Comparison of ENCODE assay signal across 1 cellular context in the genomic region with DNA sequence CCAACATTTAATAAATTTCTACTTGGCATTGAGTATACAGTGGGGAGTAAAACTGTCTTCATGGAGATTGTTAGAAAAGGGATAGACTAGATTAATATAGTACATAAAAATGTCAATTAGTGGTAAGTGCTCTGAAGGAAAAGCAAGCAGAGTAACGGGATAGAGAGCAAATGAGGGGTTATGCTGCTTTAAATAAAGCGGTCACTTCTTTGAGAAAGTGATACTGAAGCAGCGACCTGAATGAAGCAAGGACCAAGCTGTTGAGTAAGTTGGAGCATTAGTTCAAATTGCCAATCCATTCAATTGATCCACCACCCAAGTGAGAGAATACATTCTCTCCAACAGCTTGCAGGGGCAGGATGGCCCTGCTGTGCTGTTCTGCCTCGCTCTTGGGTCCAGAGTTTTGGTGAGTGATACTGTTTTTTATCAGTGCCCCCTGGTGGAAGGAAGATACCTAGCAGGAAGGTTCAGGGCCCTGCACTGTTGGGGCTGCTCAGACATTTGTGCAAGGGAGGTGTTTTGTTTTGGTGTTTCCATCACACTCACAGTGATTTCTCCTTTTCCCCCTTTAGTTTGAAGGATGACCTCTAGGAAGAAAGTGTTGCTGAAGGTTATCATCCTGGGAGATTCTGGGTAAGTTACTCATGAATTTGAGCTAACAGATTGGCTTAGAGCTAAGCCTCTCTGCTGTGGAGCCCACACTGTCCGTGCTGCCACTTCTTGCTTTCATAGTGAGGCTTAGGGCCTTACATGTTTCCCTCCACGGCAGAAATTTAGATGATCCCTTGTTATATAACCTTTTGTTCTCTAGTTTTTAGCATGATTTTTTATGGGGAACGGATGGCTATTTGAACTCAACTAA.
TF ChIP-seq lines count a peak whose summit lies in the region.

No MANE protein-coding gene starts in this region.

TF ChIP-seq in HepG2, 621 proteins besides CTCF, POLR2A, EP300 and RAD21 (continued from another document):
- TF ChIP-seq, protein P1, sequence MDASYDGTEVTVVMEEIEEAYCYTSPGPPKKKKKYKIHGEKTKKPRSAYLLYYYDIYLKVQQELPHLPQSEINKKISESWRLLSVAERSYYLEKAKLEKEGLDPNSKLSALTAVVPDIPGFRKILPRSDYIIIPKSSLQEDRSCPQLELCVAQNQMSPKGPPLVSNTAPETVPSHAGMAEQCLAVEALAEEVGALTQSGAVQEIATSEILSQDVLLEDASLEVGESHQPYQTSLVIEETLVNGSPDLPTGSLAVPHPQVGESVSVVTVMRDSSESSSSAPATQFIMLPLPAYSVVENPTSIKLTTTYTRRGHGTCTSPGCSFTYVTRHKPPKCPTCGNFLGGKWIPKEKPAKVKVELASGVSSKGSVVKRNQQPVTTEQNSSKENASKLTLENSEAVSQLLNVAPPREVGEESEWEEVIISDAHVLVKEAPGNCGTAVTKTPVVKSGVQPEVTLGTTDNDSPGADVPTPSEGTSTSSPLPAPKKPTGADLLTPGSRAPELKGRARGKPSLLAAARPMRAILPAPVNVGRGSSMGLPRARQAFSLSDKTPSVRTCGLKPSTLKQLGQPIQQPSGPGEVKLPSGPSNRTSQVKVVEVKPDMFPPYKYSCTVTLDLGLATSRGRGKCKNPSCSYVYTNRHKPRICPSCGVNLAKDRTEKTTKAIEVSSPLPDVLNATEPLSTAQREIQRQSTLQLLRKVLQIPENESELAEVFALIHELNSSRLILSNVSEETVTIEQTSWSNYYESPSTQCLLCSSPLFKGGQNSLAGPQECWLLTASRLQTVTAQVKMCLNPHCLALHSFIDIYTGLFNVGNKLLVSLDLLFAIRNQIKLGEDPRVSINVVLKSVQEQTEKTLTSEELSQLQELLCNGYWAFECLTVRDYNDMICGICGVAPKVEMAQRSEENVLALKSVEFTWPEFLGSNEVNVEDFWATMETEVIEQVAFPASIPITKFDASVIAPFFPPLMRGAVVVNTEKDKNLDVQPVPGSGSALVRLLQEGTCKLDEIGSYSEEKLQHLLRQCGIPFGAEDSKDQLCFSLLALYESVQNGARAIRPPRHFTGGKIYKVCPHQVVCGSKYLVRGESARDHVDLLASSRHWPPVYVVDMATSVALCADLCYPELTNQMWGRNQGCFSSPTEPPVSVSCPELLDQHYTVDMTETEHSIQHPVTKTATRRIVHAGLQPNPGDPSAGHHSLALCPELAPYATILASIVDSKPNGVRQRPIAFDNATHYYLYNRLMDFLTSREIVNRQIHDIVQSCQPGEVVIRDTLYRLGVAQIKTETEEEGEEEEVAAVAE (CRISPR knock-in tag; IDR thresholded peaks at IDR 0.05; ENCODE audit: borderline replicate concordance), result no peak
- no peak for TF ChIP-seq AHR (CRISPR knock-in tag; IDR thresholded peaks at IDR 0.05)
- peak; percentile 54; the same call in 1 of the 2 replicates for TF ChIP-seq IRF2 (CRISPR knock-in tag; IDR thresholded peaks at IDR 0.05)
- TF ChIP-seq ZNF44 (CRISPR knock-in tag; IDR thresholded peaks at IDR 0.05), result 0 out of 2 replicates have a peak, but pooled peaks have one; percentile 48
- TF ChIP-seq STAG1 (CRISPR knock-in tag; IDR thresholded peaks at IDR 0.05), result peak; percentile 86
- TF ChIP-seq, protein P2, sequence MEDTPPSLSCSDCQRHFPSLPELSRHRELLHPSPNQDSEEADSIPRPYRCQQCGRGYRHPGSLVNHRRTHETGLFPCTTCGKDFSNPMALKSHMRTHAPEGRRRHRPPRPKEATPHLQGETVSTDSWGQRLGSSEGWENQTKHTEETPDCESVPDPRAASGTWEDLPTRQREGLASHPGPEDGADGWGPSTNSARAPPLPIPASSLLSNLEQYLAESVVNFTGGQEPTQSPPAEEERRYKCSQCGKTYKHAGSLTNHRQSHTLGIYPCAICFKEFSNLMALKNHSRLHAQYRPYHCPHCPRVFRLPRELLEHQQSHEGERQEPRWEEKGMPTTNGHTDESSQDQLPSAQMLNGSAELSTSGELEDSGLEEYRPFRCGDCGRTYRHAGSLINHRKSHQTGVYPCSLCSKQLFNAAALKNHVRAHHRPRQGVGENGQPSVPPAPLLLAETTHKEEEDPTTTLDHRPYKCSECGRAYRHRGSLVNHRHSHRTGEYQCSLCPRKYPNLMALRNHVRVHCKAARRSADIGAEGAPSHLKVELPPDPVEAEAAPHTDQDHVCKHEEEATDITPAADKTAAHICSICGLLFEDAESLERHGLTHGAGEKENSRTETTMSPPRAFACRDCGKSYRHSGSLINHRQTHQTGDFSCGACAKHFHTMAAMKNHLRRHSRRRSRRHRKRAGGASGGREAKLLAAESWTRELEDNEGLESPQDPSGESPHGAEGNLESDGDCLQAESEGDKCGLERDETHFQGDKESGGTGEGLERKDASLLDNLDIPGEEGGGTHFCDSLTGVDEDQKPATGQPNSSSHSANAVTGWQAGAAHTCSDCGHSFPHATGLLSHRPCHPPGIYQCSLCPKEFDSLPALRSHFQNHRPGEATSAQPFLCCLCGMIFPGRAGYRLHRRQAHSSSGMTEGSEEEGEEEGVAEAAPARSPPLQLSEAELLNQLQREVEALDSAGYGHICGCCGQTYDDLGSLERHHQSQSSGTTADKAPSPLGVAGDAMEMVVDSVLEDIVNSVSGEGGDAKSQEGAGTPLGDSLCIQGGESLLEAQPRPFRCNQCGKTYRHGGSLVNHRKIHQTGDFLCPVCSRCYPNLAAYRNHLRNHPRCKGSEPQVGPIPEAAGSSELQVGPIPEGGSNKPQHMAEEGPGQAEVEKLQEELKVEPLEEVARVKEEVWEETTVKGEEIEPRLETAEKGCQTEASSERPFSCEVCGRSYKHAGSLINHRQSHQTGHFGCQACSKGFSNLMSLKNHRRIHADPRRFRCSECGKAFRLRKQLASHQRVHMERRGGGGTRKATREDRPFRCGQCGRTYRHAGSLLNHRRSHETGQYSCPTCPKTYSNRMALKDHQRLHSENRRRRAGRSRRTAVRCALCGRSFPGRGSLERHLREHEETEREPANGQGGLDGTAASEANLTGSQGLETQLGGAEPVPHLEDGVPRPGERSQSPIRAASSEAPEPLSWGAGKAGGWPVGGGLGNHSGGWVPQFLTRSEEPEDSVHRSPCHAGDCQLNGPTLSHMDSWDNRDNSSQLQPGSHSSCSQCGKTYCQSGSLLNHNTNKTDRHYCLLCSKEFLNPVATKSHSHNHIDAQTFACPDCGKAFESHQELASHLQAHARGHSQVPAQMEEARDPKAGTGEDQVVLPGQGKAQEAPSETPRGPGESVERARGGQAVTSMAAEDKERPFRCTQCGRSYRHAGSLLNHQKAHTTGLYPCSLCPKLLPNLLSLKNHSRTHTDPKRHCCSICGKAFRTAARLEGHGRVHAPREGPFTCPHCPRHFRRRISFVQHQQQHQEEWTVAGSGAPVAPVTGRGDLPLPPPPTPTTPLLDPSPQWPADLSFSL (CRISPR knock-in tag; IDR thresholded peaks at IDR 0.05), result no peak
- peak; percentile 90 for TF ChIP-seq SMC3 (IDR thresholded peaks at IDR 0.05; ENCODE audit: low read length)
- TF ChIP-seq RFX1 (IDR thresholded peaks at IDR 0.05), result no peak
- TF ChIP-seq IKZF4 (CRISPR knock-in tag; IDR thresholded peaks at IDR 0.05; ENCODE audit: borderline replicate concordance, low read depth, not compliant biosample characterization), result peak; percentile 40
- 0 out of 2 replicates have a peak, but pooled peaks have one; percentile 8 for TF ChIP-seq HNF4A (CRISPR knock-in tag; IDR thresholded peaks at IDR 0.05)
- TF ChIP-seq, protein P3, sequence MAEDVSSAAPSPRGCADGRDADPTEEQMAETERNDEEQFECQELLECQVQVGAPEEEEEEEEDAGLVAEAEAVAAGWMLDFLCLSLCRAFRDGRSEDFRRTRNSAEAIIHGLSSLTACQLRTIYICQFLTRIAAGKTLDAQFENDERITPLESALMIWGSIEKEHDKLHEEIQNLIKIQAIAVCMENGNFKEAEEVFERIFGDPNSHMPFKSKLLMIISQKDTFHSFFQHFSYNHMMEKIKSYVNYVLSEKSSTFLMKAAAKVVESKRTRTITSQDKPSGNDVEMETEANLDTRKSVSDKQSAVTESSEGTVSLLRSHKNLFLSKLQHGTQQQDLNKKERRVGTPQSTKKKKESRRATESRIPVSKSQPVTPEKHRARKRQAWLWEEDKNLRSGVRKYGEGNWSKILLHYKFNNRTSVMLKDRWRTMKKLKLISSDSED (CRISPR knock-in tag; IDR thresholded peaks at IDR 0.05), result no peak
- TF ChIP-seq, protein P4, sequence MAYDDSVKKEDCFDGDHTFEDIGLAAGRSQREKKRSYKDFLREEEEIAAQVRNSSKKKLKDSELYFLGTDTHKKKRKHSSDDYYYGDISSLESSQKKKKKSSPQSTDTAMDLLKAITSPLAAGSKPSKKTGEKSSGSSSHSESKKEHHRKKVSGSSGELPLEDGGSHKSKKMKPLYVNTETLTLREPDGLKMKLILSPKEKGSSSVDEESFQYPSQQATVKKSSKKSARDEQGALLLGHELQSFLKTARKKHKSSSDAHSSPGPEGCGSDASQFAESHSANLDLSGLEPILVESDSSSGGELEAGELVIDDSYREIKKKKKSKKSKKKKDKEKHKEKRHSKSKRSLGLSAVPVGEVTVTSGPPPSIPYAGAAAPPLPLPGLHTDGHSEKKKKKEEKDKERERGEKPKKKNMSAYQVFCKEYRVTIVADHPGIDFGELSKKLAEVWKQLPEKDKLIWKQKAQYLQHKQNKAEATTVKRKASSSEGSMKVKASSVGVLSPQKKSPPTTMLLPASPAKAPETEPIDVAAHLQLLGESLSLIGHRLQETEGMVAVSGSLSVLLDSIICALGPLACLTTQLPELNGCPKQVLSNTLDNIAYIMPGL (CRISPR knock-in tag; IDR thresholded peaks at IDR 0.05; ENCODE audit: borderline replicate concordance in 1 of 2, low read depth in 1 of 2), result 0 out of 4 replicates have a peak, but pooled peaks of 1 of the 2 experiments have one; percentile 20
- TF ChIP-seq MED1 (CRISPR knock-in tag; IDR thresholded peaks at IDR 0.05), result 0 out of 2 replicates have a peak, but pooled peaks have one; percentile 21
- 0 out of 2 replicates have a peak, but pooled peaks have one; percentile 12 for TF ChIP-seq ZNF335 (CRISPR knock-in tag; IDR thresholded peaks at IDR 0.05)
- 0 out of 2 replicates have a peak, but pooled peaks have one; percentile 42 for TF ChIP-seq HOXA5 (CRISPR knock-in tag; IDR thresholded peaks at IDR 0.05)
- TF ChIP-seq SIN3A (IDR thresholded peaks at IDR 0.05; ENCODE audit: borderline replicate concordance, low read depth, low read length), result no peak
- TF ChIP-seq GLI4 (CRISPR knock-in tag; IDR thresholded peaks at IDR 0.05; ENCODE audit: borderline replicate concordance), result 0 out of 2 replicates have a peak, but pooled peaks have one; percentile 31
- TF ChIP-seq PHF8 (CRISPR knock-in tag; IDR thresholded peaks at IDR 0.05), result no peak
